ENCODE assay signal across 1 cellular context in the genomic region with DNA sequence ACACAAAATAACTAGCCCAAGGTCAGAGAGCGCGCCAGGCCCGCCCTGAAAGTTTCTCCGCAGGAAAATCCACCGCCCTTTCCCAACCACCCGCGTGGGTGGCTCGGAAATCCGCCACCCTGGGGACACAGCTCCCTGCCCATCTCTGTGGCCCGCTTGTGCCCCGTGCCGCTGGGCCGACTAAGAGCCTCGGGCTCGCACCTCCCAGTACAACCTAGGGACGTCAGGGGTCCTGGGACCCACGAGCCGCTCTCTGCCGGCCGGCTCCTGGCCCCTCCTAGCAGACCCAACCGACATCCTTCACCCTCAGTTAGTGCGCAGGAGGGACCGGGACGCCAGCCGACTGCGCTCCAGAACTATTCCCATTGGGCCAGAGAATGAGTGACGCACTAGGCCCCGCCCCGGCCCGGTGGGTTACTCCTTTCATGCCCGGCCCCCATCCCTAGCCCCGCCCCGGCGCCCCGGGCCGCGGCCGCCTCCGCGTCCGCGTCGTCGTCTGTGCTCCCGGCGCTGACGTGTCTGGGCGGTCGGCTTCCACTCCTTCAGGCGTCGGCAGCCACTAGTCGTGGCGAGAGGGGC.
TF ChIP-seq lines count a peak whose summit lies in the region.

No MANE protein-coding gene starts in this region.

TF ChIP-seq in HepG2, 621 proteins besides CTCF, POLR2A, EP300 and RAD21 (continued from another document and continues in another):
- TF ChIP-seq, protein P1, sequence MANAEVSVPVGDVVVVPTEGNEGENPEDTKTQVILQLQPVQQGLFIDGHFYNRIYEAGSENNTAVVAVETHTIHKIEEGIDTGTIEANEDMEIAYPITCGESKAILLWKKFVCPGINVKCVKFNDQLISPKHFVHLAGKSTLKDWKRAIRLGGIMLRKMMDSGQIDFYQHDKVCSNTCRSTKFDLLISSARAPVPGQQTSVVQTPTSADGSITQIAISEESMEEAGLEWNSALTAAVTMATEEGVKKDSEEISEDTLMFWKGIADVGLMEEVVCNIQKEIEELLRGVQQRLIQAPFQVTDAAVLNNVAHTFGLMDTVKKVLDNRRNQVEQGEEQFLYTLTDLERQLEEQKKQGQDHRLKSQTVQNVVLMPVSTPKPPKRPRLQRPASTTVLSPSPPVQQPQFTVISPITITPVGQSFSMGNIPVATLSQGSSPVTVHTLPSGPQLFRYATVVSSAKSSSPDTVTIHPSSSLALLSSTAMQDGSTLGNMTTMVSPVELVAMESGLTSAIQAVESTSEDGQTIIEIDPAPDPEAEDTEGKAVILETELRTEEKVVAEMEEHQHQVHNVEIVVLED (CRISPR knock-in tag; IDR thresholded peaks at IDR 0.05; ENCODE audit: borderline replicate concordance): peak; percentile 43; the same call in 1 of the 2 replicates
- TF ChIP-seq, protein P2, sequence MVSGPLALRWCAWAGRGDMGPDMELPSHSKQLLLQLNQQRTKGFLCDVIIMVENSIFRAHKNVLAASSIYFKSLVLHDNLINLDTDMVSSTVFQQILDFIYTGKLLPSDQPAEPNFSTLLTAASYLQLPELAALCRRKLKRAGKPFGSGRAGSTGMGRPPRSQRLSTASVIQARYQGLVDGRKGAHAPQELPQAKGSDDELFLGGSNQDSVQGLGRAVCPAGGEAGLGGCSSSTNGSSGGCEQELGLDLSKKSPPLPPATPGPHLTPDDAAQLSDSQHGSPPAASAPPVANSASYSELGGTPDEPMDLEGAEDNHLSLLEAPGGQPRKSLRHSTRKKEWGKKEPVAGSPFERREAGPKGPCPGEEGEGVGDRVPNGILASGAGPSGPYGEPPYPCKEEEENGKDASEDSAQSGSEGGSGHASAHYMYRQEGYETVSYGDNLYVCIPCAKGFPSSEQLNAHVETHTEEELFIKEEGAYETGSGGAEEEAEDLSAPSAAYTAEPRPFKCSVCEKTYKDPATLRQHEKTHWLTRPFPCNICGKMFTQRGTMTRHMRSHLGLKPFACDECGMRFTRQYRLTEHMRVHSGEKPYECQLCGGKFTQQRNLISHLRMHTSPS (CRISPR knock-in tag; IDR thresholded peaks at IDR 0.05; ENCODE audit: low read depth): no peak
- TF ChIP-seq ZBTB7B (CRISPR knock-in tag; IDR thresholded peaks at IDR 0.05) (0 out of 2 replicates have a peak, but pooled peaks have one; percentile 17), TARDBP (CRISPR knock-in tag; IDR thresholded peaks at IDR 0.05) (no peak; the same call in 1 of the 2 replicates), ZNF138 (CRISPR knock-in tag; IDR thresholded peaks at IDR 0.05; ENCODE audit: low read depth) (0 out of 2 replicates have a peak, but pooled peaks have one; percentile 19), YY1 (IDR thresholded peaks at IDR 0.05; ENCODE audit: insufficient read depth, insufficient replicate concordance, low read depth, low read length) (no peak), ZNF34 (CRISPR knock-in tag; IDR thresholded peaks at IDR 0.05; ENCODE audit: borderline replicate concordance) (no peak), GPBP1L1 (CRISPR knock-in tag; IDR thresholded peaks at IDR 0.05) (no peak), SUZ12 (IDR thresholded peaks at IDR 0.05; ENCODE audit: low read depth, low read length) (no peak), RXRA (CRISPR knock-in tag; IDR thresholded peaks at IDR 0.05) (no peak; the same call in 1 of the 2 replicates), ZNF558 (CRISPR knock-in tag; IDR thresholded peaks at IDR 0.05; ENCODE audit: borderline replicate concordance) (peak; percentile 43; the same call in 1 of the 2 replicates), ZBTB10 (CRISPR knock-in tag; IDR thresholded peaks at IDR 0.05; ENCODE audit: borderline replicate concordance) (no peak), ZNF607 (CRISPR knock-in tag; IDR thresholded peaks at IDR 0.05; ENCODE audit: borderline replicate concordance) (no peak), ARNT (IDR thresholded peaks at IDR 0.05) (no peak), PPARG (CRISPR knock-in tag; conservative IDR thresholded peaks at IDR 0.05) (no peak; the same call in 1 of the 2 replicates), TAF1 (CRISPR knock-in tag; IDR thresholded peaks at IDR 0.05) (peak; percentile 67), RARG (CRISPR knock-in tag; IDR thresholded peaks at IDR 0.05; ENCODE audit: low read depth) (no peak), ZNF7 (CRISPR knock-in tag; IDR thresholded peaks at IDR 0.05) (no peak), SIN3B (IDR thresholded peaks at IDR 0.05; ENCODE audit: low read length) (no peak), AKAP8 (CRISPR knock-in tag; IDR thresholded peaks at IDR 0.05) (no peak), LCORL (IDR thresholded peaks at IDR 0.05) (no peak), LCORL (CRISPR knock-in tag; IDR thresholded peaks at IDR 0.05) (no peak), SP140L (CRISPR knock-in tag; IDR thresholded peaks at IDR 0.05; ENCODE audit: borderline replicate concordance) (no peak), NR2C2 (CRISPR knock-in tag; IDR thresholded peaks at IDR 0.05; ENCODE audit: borderline replicate concordance) (peak; percentile 40; the same call in 1 of the 2 replicates), SNAPC4 (CRISPR knock-in tag; IDR thresholded peaks at IDR 0.05) (no peak), DMAP1 (CRISPR knock-in tag; IDR thresholded peaks at IDR 0.05) (peak; percentile 73), ZNF891 (CRISPR knock-in tag; IDR thresholded peaks at IDR 0.05) (no peak), JDP2 (CRISPR knock-in tag; IDR thresholded peaks at IDR 0.05; ENCODE audit: borderline replicate concordance) (no peak), RCOR2 (CRISPR knock-in tag; IDR thresholded peaks at IDR 0.05) (no peak), DR1 (CRISPR knock-in tag; IDR thresholded peaks at IDR 0.05) (no peak), SIX4 (CRISPR knock-in tag; IDR thresholded peaks at IDR 0.05) (no peak), FOSL1 (CRISPR knock-in tag; IDR thresholded peaks at IDR 0.05; ENCODE audit: borderline replicate concordance) (no peak), ZSCAN25 (CRISPR knock-in tag; IDR thresholded peaks at IDR 0.05) (no peak; the same call in 1 of the 2 replicates), POGZ (CRISPR knock-in tag; IDR thresholded peaks at IDR 0.05) (0 out of 2 replicates have a peak, but pooled peaks have one; percentile 60), EZH2 (conservative IDR thresholded peaks at IDR 0.05; ENCODE audit: low read depth, low read length) (no peak), ATM (IDR thresholded peaks at IDR 0.05; ENCODE audit: borderline replicate concordance) (no peak), MXI1 (IDR thresholded peaks at IDR 0.05; ENCODE audit: borderline replicate concordance, low read depth, low read length) (0 out of 3 replicates have a peak, but pooled peaks have one; percentile 37), ZNF350 (CRISPR knock-in tag; IDR thresholded peaks at IDR 0.05; ENCODE audit: borderline replicate concordance, low read depth) (no peak; the same call in 1 of the 2 replicates), ZNF709 (CRISPR knock-in tag; IDR thresholded peaks at IDR 0.05) (0 out of 2 replicates have a peak, but pooled peaks have one; percentile 13), ZNF143 (CRISPR knock-in tag; IDR thresholded peaks at IDR 0.05) (no peak), SRSF4 (IDR thresholded peaks at IDR 0.05; ENCODE audit: low read depth, low read length, poor library complexity, severe bottlenecking) (no peak), FOXP1 (IDR thresholded peaks at IDR 0.05) (no peak), FOXP1 (CRISPR knock-in tag; IDR thresholded peaks at IDR 0.05) (no peak), SPEN (CRISPR knock-in tag; IDR thresholded peaks at IDR 0.05; ENCODE audit: low read depth) (peak; percentile 55; the same call in 1 of the 2 replicates), ZNF121 (CRISPR knock-in tag; IDR thresholded peaks at IDR 0.05) (no peak), XRCC5 (optimal IDR thresholded peaks at IDR 0.05; ENCODE audit: low read length) (no peak), POLR2AphosphoS5 (IDR thresholded peaks at IDR 0.05; ENCODE audit: low read depth, low read length) (peak; percentile 80), CAMTA2 (CRISPR knock-in tag; IDR thresholded peaks at IDR 0.05; ENCODE audit: borderline replicate concordance) (no peak), KDM5A (IDR thresholded peaks at IDR 0.05; ENCODE audit: borderline replicate concordance, low read length) (peak; percentile 66), HES4 (CRISPR knock-in tag; IDR thresholded peaks at IDR 0.05; ENCODE audit: borderline replicate concordance) (0 out of 2 replicates have a peak, but pooled peaks have one; percentile 7)
- TF ChIP-seq, protein P3, sequence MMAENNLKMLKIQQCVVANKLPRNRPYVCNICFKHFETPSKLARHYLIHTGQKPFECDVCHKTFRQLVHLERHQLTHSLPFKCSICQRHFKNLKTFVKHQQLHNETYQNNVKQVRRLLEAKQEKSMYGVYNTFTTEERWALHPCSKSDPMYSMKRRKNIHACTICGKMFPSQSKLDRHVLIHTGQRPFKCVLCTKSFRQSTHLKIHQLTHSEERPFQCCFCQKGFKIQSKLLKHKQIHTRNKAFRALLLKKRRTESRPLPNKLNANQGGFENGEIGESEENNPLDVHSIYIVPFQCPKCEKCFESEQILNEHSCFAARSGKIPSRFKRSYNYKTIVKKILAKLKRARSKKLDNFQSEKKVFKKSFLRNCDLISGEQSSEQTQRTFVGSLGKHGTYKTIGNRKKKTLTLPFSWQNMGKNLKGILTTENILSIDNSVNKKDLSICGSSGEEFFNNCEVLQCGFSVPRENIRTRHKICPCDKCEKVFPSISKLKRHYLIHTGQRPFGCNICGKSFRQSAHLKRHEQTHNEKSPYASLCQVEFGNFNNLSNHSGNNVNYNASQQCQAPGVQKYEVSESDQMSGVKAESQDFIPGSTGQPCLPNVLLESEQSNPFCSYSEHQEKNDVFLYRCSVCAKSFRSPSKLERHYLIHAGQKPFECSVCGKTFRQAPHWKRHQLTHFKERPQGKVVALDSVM (CRISPR knock-in tag; IDR thresholded peaks at IDR 0.05): no peak
- TF ChIP-seq, protein P4, sequence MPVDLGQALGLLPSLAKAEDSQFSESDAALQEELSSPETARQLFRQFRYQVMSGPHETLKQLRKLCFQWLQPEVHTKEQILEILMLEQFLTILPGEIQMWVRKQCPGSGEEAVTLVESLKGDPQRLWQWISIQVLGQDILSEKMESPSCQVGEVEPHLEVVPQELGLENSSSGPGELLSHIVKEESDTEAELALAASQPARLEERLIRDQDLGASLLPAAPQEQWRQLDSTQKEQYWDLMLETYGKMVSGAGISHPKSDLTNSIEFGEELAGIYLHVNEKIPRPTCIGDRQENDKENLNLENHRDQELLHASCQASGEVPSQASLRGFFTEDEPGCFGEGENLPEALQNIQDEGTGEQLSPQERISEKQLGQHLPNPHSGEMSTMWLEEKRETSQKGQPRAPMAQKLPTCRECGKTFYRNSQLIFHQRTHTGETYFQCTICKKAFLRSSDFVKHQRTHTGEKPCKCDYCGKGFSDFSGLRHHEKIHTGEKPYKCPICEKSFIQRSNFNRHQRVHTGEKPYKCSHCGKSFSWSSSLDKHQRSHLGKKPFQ (CRISPR knock-in tag; IDR thresholded peaks at IDR 0.05; ENCODE audit: insufficient replicate concordance): no peak
